29 cellular contexts compared by ENCODE assay signal in the genomic region with DNA sequence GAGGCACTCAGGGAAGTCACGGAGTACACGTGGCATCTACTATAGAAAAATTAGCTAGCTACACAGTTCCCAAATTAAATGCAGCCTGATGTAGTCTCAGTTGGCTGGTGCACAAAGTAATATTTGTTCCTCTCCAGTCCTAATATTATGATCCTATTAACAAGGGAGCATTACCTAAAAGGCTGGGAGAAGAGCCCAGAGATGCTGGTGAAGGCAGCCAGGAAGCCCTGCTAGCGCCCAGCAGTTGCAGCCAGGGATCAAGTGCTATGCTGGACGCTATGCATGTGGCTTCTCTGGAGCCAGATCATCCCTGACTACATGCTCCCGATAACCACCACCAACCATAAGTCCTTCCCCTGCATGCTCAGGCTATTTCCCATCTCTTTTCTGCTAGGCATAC.
"Had no signal": no experiment of that assay in that cellular context is flagged by ENCODE, and none has a peak within 500 bp of the region (broad histone marks: within the 10 kb centered on the region; RNA-seq: fewer than 3 reads in every experiment).

No MANE protein-coding gene starts in this region.

- H3K27ac Mint-ChIP-seq: naive thymus-derived CD8-positive, alpha-beta T cell; natural killer cell treated with Interleukin-12 subunit alpha and Interleukin-12 subunit beta and Interleukin-15 and Interleukin-18, amount 100 ng/mL, for 72 hours; nephron progenitor cell; stimulated activated memory B cell treated with anti-CD40 and anti-IgM and Interleukin-4, amounts not matched to agents 10 μg/mL and 1 μg/mL and 100 μg/mL, for 72 hours; stimulated activated naive CD8-positive, alpha-beta T cell treated with anti-CD3 and anti-CD28 coated beads, Interleukin-15, amount 100 ng/mL, for 72 hours; type B pancreatic cell had no signal

- H3K36me3 Mint-ChIP-seq: natural killer cell treated with Interleukin-12 subunit alpha and Interleukin-12 subunit beta and Interleukin-15 and Interleukin-18, amount 100 ng/mL, for 72 hours; stimulated activated memory B cell treated with anti-CD40 and anti-IgM and Interleukin-4, amounts not matched to agents 10 μg/mL and 1 μg/mL and 100 μg/mL, for 72 hours; type B pancreatic cell had no signal

- H3K4me1 ChIP-seq: pancreas, prostate gland, right lobe of liver, spleen, suprapubic skin, testis, tibial artery, transverse colon, upper lobe of right lung, uterus had no signal

- H3K9me3 ChIP-seq: neutrophil, pancreas, prostate gland, right lobe of liver, suprapubic skin, testis, transverse colon, upper lobe of right lung, uterus had no signal

- H3K9me3 Mint-ChIP-seq: natural killer cell treated with Interleukin-12 subunit alpha and Interleukin-12 subunit beta and Interleukin-15 and Interleukin-18, amount 100 ng/mL, for 72 hours; type B pancreatic cell had no signal

- DNase-seq: naive thymus-derived CD8-positive, alpha-beta T cell; nephron progenitor cell; pancreas; retina; spleen; stimulated activated CD4-positive, alpha-beta T cell treated with anti-CD3 and anti-CD28 coated beads, Interleukin-12 subunit alpha, Interleukin-12 subunit beta, amount 100 ng/mL, for 4 hours; stimulated activated CD4-positive, alpha-beta T cell treated with anti-CD3 and anti-CD28 coated beads, Interleukin-1b, Interleukin-23, amount 100 ng/mL, for 48 hours; stimulated activated CD4-positive, alpha-beta T cell treated with anti-CD3 and anti-CD28 coated beads, Interleukin-4, amount 100 ng/mL, for 1 hour; stimulated activated CD4-positive, alpha-beta T cell treated with anti-CD3 and anti-CD28 coated beads, Interleukin-4, amount 100 ng/mL, for 4 hours; stimulated activated CD8-positive, alpha-beta memory T cell treated with anti-CD3 and anti-CD28 coated beads, Interleukin-4, amount 100 ng/mL, for 48 hours; stimulated activated naive CD4-positive, alpha-beta T cell; stimulated activated naive CD8-positive, alpha-beta T cell treated with anti-CD3 and anti-CD28 coated beads, Interleukin-15, amount 100 ng/mL, for 72 hours; stimulated activated naive CD8-positive, alpha-beta T cell treated with anti-CD3 and anti-CD28 coated beads, Interleukin-15, Interleukin-2, amounts not matched to agents 100 U/mL and 50 U/mL, for 24 hours; substantia nigra; testis; tibial artery; transverse colon; upper lobe of right lung; uterus had no signal

- ATAC-seq: naive thymus-derived CD8-positive, alpha-beta T cell; natural killer cell treated with Interleukin-12 subunit alpha and Interleukin-12 subunit beta and Interleukin-15 and Interleukin-18, amount 100 ng/mL, for 72 hours; pancreas; right lobe of liver; stimulated activated memory B cell treated with anti-CD40 and anti-IgM and Interleukin-4, amounts not matched to agents 10 μg/mL and 1 μg/mL and 100 μg/mL, for 72 hours; stimulated activated naive CD8-positive, alpha-beta T cell treated with anti-CD3 and anti-CD28 coated beads, Interleukin-15, amount 100 ng/mL, for 72 hours; stimulated activated naive CD8-positive, alpha-beta T cell treated with anti-CD3 and anti-CD28 coated beads, Interleukin-15, Interleukin-2, amounts not matched to agents 100 U/mL and 50 U/mL, for 24 hours; upper lobe of right lung had no signal

- H3K4me3 Mint-ChIP-seq: naive thymus-derived CD8-positive, alpha-beta T cell; natural killer cell treated with Interleukin-12 subunit alpha and Interleukin-12 subunit beta and Interleukin-15 and Interleukin-18, amount 100 ng/mL, for 72 hours; nephron progenitor cell; neural crest cell; stimulated activated memory B cell treated with anti-CD40 and anti-IgM and Interleukin-4, amounts not matched to agents 10 μg/mL and 1 μg/mL and 100 μg/mL, for 72 hours; stimulated activated naive CD8-positive, alpha-beta T cell treated with anti-CD3 and anti-CD28 coated beads, Interleukin-15, amount 100 ng/mL, for 72 hours; type B pancreatic cell had no signal

- H3K27me3 ChIP-seq: pancreas, right lobe of liver, testis, transverse colon, uterus had no signal

- H3K4me3 ChIP-seq: pancreas, prostate gland, right lobe of liver, skin epidermis, smooth muscle cell, spleen, suprapubic skin, testis, tibial artery, transverse colon, upper lobe of right lung, uterus had no signal

- H3K27ac ChIP-seq: neutrophil, pancreas, prostate gland, right lobe of liver, skin epidermis, spleen, suprapubic skin, testis, tibial artery, transverse colon, upper lobe of right lung, uterus had no signal

- H3K4me1 Mint-ChIP-seq: neural crest cell; stimulated activated memory B cell treated with anti-CD40 and anti-IgM and Interleukin-4, amounts not matched to agents 10 μg/mL and 1 μg/mL and 100 μg/mL, for 72 hours; stimulated activated naive CD8-positive, alpha-beta T cell treated with anti-CD3 and anti-CD28 coated beads, Interleukin-15, amount 100 ng/mL, for 72 hours had no signal

- H3K36me3 ChIP-seq: neutrophil, pancreas, prostate gland, right lobe of liver, spleen, suprapubic skin, tibial artery, transverse colon, upper lobe of right lung, uterus had no signal
